Comparison of ENCODE assay signal across 10 cellular contexts in genomic region chr19:33225458-33225925, GRCh38. TPM values are rescaled to one million over a fixed set of nuclear protein-coding genes. Genes with fewer than 3 reads are reported as not detected.
A peak's percentile ranks its signal among the peaks of the same experiment; 100 is the strongest.
DNase-seq lines count a peak whose midpoint lies in the region; ATAC-seq, FAIRE-seq and TF ChIP-seq lines count a peak whose summit lies in the region.
"Had no signal": no experiment of that assay in that cellular context is flagged by ENCODE, and none has a peak within 500 bp of the region (broad histone marks: within the 10 kb centered on the region; RNA-seq: fewer than 3 reads in every experiment).

Gene SLC7A10 (minus strand): TSS chr19:33225850. CDS start chr19:33225703, 147 bp downstream.

- H3K14ac ChIP-seq in neuronal stem cell (ENCODE audit: low read length), result peak within 1 kb of the TSS; percentile 82

- peaks cover 10 to 20% of the 10 kb centered on the region in 2 donors for H3K36me3 Mint-ChIP-seq in CD14-positive monocyte

- no peak within 1 kb of the TSS for H2BK120ac ChIP-seq in neuronal stem cell (ENCODE audit: low read depth, low read length)

- peak within 1 kb of the TSS; percentile 89 for H2AK5ac ChIP-seq in neuronal stem cell (ENCODE audit: low read depth, low read length)

- BruUV-seq in PC-3 (replicated peaks; lab: Mats Ljungman, UMichigan), result no TSS peak

- H3K9me2 ChIP-seq in PC-3 (replicated peaks; ENCODE audit: low read length), result no peaks in the 10 kb centered on the region

- H3K36me3 ChIP-seq in PC-3 (ENCODE audit: low read depth, low read length) (no peaks in the 10 kb centered on the region), neuronal stem cell (replicated peaks in 1 of 2; ENCODE audit: control insufficient read depth in 2 of 2, insufficient read depth in 2 of 2, low read length in 2 of 2) (no peaks in the 10 kb centered on the region), small intestine (ENCODE audit: control insufficient read depth in 2 of 2, insufficient read depth in 2 of 2, low read length in 2 of 2) (no peaks in the 10 kb centered on the region)

- peak within 1 kb of the TSS; percentile 85 for H2BK15ac ChIP-seq in neuronal stem cell (ENCODE audit: low read length)

- H3F3A ChIP-seq in PC-3 (ENCODE audit: low read length, unreplicated experiment), result no peaks in the 10 kb centered on the region

- H3K4ac ChIP-seq in neuronal stem cell (ENCODE audit: low read length), result no peak within 1 kb of the TSS

- FAIRE-seq in small intestine (lab: Jason Lieb, UNC), result no peak

- H2BK12ac ChIP-seq in neuronal stem cell (ENCODE audit: low read length), result peak within 1 kb of the TSS; percentile 41

- H3K4me2 ChIP-seq in PC-3 (ENCODE audit: low read length) (0 out of 2 replicates have a peak within 1 kb of the TSS, but pooled peaks have one; percentile 31), neuronal stem cell (ENCODE audit: insufficient read depth, low read length, poor library complexity, severe bottlenecking) (peak within 1 kb of the TSS; percentile 77)

- CTCF ChIA-PET in PC-3 (lab: Charles Lee), result no interaction called here

- TF ChIP-seq CTCF in CD14-positive monocyte (IDR thresholded peaks at IDR 0.05) (no peak), PC-3 (conservative IDR thresholded peaks at IDR 0.05; ENCODE audit: low read depth, low read length) (no peak), foreskin keratinocyte (conservative IDR thresholded peaks at IDR 0.05) (no peak)

- H3K27me3 ChIP-seq in PC-3 (ENCODE audit: low read length) (peaks cover 24% of the 10 kb centered on the region), foreskin keratinocyte (peaks cover 69% of the 10 kb centered on the region), neuronal stem cell (ENCODE audit: control insufficient read depth in 3 of 3, insufficient read depth in 3 of 3, low read depth in 1 of 3, low read length in 3 of 3) (peaks cover 21 to 79% (median 38%) of the 10 kb centered on the region in 3 experiments), small intestine (ENCODE audit: control insufficient read depth in 2 of 2, insufficient read depth in 2 of 2, low read length in 2 of 2) (peaks cover 3 to 33% of the 10 kb centered on the region in 2 donors)

- H3K27ac ChIP-seq in PC-3 (ENCODE audit: low read length) (no peak within 1 kb of the TSS), foreskin keratinocyte (no peak within 1 kb of the TSS), neuronal stem cell (replicated peaks; ENCODE audit: low read length) (no peak within 1 kb of the TSS), small intestine (ENCODE audit: low read depth in 1 of 2, low read length in 1 of 2) (no peak within 1 kb of the TSS)

- no peaks in the 10 kb centered on the region for H4K20me1 ChIP-seq in PC-3 (ENCODE audit: low read length)

- H3K79me1 ChIP-seq in neuronal stem cell (ENCODE audit: low read depth, low read length), result no peaks in the 10 kb centered on the region

- H4K91ac ChIP-seq in neuronal stem cell (ENCODE audit: low read depth, low read length, poor library complexity), result no peak within 1 kb of the TSS

- H3K4me1 ChIP-seq in PC-3 (ENCODE audit: insufficient read depth, low read length), result no peaks in the 10 kb centered on the region
- no peaks in the 10 kb centered on the region for H3K4me1 ChIP-seq in foreskin keratinocyte
- H3K4me1 ChIP-seq in neuronal stem cell (ENCODE audit: control insufficient read depth in 2 of 2, insufficient read depth in 1 of 2, low read depth in 1 of 2, low read length in 2 of 2), result peaks cover 0 to 9% of the 10 kb centered on the region in 2 donors
- no peaks in the 10 kb centered on the region for H3K4me1 ChIP-seq in small intestine (ENCODE audit: control insufficient read depth in 2 of 2, insufficient read depth in 1 of 2, low read depth in 1 of 2, low read length in 1 of 2)

- H3K9me3 ChIP-seq in PC-3 (ENCODE audit: low read length), result 0 out of 2 replicates have a peak, but pooled peaks cover 6% of the 10 kb centered on the region
- peaks cover 6 to 28% of the 10 kb centered on the region in 2 donors for H3K9me3 ChIP-seq in neuronal stem cell (replicated peaks in 1 of 2; ENCODE audit: control insufficient read depth in 2 of 2, insufficient read depth in 1 of 2, low read depth in 1 of 2, low read length in 2 of 2)
- peaks cover 4% of the 10 kb centered on the region for H3K9me3 ChIP-seq in small intestine (ENCODE audit: control insufficient read depth, low read depth)

- peak within 1 kb of the TSS; percentile 86 for H4K8ac ChIP-seq in neuronal stem cell (ENCODE audit: low read depth, low read length)

- H3K79me2 ChIP-seq in PC-3 (ENCODE audit: low read length), result no peaks in the 10 kb centered on the region

- H3K18ac ChIP-seq in neuronal stem cell (ENCODE audit: low read length), result peak within 1 kb of the TSS; percentile 92

- intact Hi-C loops in CD14-positive monocyte (cut with micrococcal nuclease) (no loop called here), PC-3 (cut with micrococcal nuclease) (no loop called here)

- POLR2A ChIA-PET in PC-3 (lab: Charles Lee; ENCODE audit: unreplicated experiment), result no interaction called here

- ATAC-seq in PC-3 (no peak), foreskin keratinocyte (peak; percentile 4), GM18519 (IDR thresholded peaks at IDR 0.05; ENCODE audit: low FRiP score, unreplicated experiment) (no peak), GM21367 (IDR thresholded peaks at IDR 0.05; ENCODE audit: unreplicated experiment) (no peak)

- no peak within 1 kb of the TSS for H2AFZ ChIP-seq in PC-3 (ENCODE audit: low read length)
- H2AFZ ChIP-seq in neuronal stem cell (ENCODE audit: low read length), result peak within 1 kb of the TSS; percentile 86

- peaks cover 15% of the 10 kb centered on the region for H3K4me1 Mint-ChIP-seq in CD14-positive monocyte

- peak within 1 kb of the TSS; percentile 80 to 90 for H3K4me3 Mint-ChIP-seq in CD14-positive monocyte

- peak within 1 kb of the TSS in 3 of 7 donors; percentile 46 to 78 (median 54) for H3K27ac Mint-ChIP-seq in CD14-positive monocyte

- WGBS in neuronal stem cell (ENCODE audit: extremely low coverage in 2 of 2, insufficient read length in 2 of 2, insufficient replicate concordance in 1 of 2), 2 donors, result no CpG with 5 or more reads among the region's 62 CpGs
- WGBS in small intestine, 3 donors, result 4 to 5% (median 5%) methylated on average over 33 to 62 of the region's 62 CpGs

- peak within 1 kb of the TSS; percentile 75 for H3K23ac ChIP-seq in neuronal stem cell (ENCODE audit: low read depth, low read length, poor library complexity)

- DNase-seq in CD14-positive monocyte (ENCODE audit: low spot score) (no peak), PC-3 (no peak), foreskin keratinocyte (no peak), neuronal stem cell (ENCODE audit: low spot score) (no peak), NCI-H510A treated with DMSO at 0.1 percent for 48 hours (lab: John Stamatoyannopoulos, UW) (no peak), small intestine (no peak)
- DNase-seq: NCI-H2081 treated with DMSO at 0.1 percent for 48 hours had no signal

- peaks cover 44 to 70% (median 54%) of the 10 kb centered on the region in 3 donors for H3K27me3 Mint-ChIP-seq in CD14-positive monocyte (ENCODE audit: low read depth in 3 of 3)

- H3K4me3 ChIP-seq in PC-3 (ENCODE audit: low read length), result no peak within 1 kb of the TSS
- H3K4me3 ChIP-seq in neuronal stem cell (ENCODE audit: low read length in 2 of 2), result peak within 1 kb of the TSS; percentile 15 to 73
- H3K4me3 ChIP-seq in small intestine (ENCODE audit: low read depth in 1 of 2, low read length in 2 of 2), result peak within 1 kb of the TSS in 1 of 2 donors; percentile 25
- H3K4me3 ChIP-seq: lung had no signal

- H2BK5ac ChIP-seq in neuronal stem cell (ENCODE audit: low read length), result peak within 1 kb of the TSS; percentile 82

- peaks cover 14 to 38% (median 28%) of the 10 kb centered on the region in 7 donors for H3K9me3 Mint-ChIP-seq in CD14-positive monocyte

- H3K9ac ChIP-seq in PC-3 (ENCODE audit: low read length), result no peak within 1 kb of the TSS
- H3K9ac ChIP-seq in neuronal stem cell (ENCODE audit: low read depth, low read length, poor library complexity), result peak within 1 kb of the TSS; percentile 77

RNA-seq across cellular contexts. Expression of gene SLC7A10, which starts in this region (rescaled TPM):
- polyA plus RNA-seq in CD14-positive monocyte, result not detected
- total RNA-seq in PC-3 (2014; rRNA removed), result not detected in 2 replicates
- total RNA-seq in foreskin keratinocyte, result not detected in 2 replicates
- not detected in 2 replicates for polyA plus RNA-seq in foreskin keratinocyte
- polyA plus RNA-seq in neuronal stem cell (2013, experiment 1 of 2), result 1.1 TPM
- polyA plus RNA-seq in neuronal stem cell (2013, experiment 2 of 2), result 0.97 TPM
- 1 to 10 TPM in 1 of 3 donors, not detected in 2; 1.4 TPM for polyA plus RNA-seq in small intestine

Comparison
In these comparisons a context has a peak if more than half of its experiments do, and no peak if none do; other contexts are left out.
1. Peak in ATAC-seq in foreskin keratinocyte; RNA of the gene not detected or under 1 TPM.